1 cellular context compared by ENCODE assay signal in genomic region chr2:124091721-124092120, GRCh38.
TF ChIP-seq lines count a peak whose summit lies in the region.

No MANE protein-coding gene starts in this region.

TF ChIP-seq in H1, 55 proteins besides CTCF, POLR2A, EP300 and RAD21:
- TF ChIP-seq MAFK (IDR thresholded peaks at IDR 0.05; ENCODE audit: low read depth, low read length) (no peak), RBBP5 (IDR thresholded peaks at IDR 0.05; ENCODE audit: borderline replicate concordance, low read depth, low read length) (no peak), POU5F1 (IDR thresholded peaks at IDR 0.05; ENCODE audit: low read depth, low read length) (no peak), MAX (IDR thresholded peaks at IDR 0.05) (no peak), NRF1 (IDR thresholded peaks at IDR 0.05; ENCODE audit: low read depth, low read length) (no peak), CHD2 (IDR thresholded peaks at IDR 0.05; ENCODE audit: low read length) (no peak), EGR1 (IDR thresholded peaks at IDR 0.05; ENCODE audit: borderline replicate concordance, low read depth, low read length) (no peak), CEBPB (IDR thresholded peaks at IDR 0.05; ENCODE audit: low read depth, low read length) (no peak), SAP30 (IDR thresholded peaks at IDR 0.05; ENCODE audit: insufficient read depth, insufficient replicate concordance, low read length) (no peak), CBX5 (IDR thresholded peaks at IDR 0.05; ENCODE audit: low read depth, low read length) (no peak), ATF3 (IDR thresholded peaks at IDR 0.05; ENCODE audit: insufficient read depth, low read depth, low read length) (no peak), BRCA1 (IDR thresholded peaks at IDR 0.05; ENCODE audit: low read depth, low read length) (no peak), SIX5 (IDR thresholded peaks at IDR 0.05; ENCODE audit: low read depth, low read length) (no peak), YY1 (IDR thresholded peaks at IDR 0.05; ENCODE audit: low read depth, low read length) (no peak), SIRT6 (IDR thresholded peaks at IDR 0.05; ENCODE audit: low read length) (no peak), RFX5 (IDR thresholded peaks at IDR 0.05; ENCODE audit: borderline replicate concordance, low read depth, low read length) (no peak), TAF1 (IDR thresholded peaks at IDR 0.05; ENCODE audit: low read depth, low read length) (no peak), KDM1A (IDR thresholded peaks at IDR 0.05; ENCODE audit: borderline replicate concordance, low read length) (no peak), KDM5A (IDR thresholded peaks at IDR 0.05; ENCODE audit: low read length) (no peak)
